14 cellular contexts compared by ENCODE assay signal in the genomic region with DNA sequence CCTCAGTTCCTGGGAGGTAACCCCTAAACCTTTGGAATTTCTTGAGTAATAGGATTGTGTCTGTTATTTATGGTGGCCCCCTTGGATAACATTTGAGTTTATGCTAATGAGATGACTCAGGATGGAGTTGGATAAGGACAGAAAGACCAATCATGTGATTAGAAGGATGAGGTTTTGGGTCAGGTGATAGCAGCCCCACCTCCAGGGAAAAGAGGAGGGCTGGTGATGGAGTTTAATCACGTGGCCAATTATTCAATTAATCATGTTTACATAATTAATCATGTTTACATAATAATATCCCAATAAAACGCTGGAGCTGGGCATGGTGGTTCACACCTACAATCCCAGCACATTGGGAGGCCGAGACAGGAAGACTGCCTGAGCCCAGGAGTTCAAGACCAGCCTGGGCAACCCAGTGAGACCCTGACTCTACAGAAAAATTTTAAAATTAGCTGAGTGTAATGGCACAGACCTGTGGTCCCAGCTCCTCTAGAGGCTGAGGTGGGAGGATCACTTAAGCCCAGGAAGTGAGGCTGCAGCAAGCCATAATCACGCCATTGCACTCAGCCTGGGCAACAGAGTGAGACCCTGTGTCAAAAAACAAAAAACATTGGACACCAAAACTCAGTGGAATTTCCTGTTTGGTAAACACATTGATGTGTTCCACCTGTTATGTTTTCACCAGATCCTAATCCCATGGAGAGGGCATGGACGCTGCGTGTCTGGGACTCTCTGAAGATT.
DNase-seq lines count a peak whose midpoint lies in the region; TF ChIP-seq lines count a peak whose summit lies in the region.
"Had no signal": no experiment of that assay in that cellular context is flagged by ENCODE, and none has a peak within 500 bp of the region (broad histone marks: within the 10 kb centered on the region; RNA-seq: fewer than 3 reads in every experiment).

No MANE protein-coding gene starts in this region.

- CTCF ChIA-PET in RWPE1 (lab: Yijun Ruan, JAX): interaction anchor here (0.6 kb wide), 1 partner anchor 31 kb away, joined by 4 read pairs; no protein-coding TSS in a partner anchor

- no peak for TF ChIP-seq CTCF in RWPE1 (conservative IDR thresholded peaks at IDR 0.05; ENCODE audit: low read depth)

- no peak overlapping the region for H3K27ac ChIP-seq in RWPE1
- H3K27ac ChIP-seq: BLaER1, HL-60 had no signal

- POLR2A ChIA-PET in RWPE1 (lab: Yijun Ruan, JAX; ENCODE audit: low non-redundant PET): no interaction called here

- DNase-seq in ELR (ENCODE audit: low read depth) (peak; percentile 4), RWPE1 (ENCODE audit: low spot score) (peak; percentile 3), astrocyte of the hippocampus (ENCODE audit: low read depth, low spot score) (peak; percentile 2), CD1c-positive myeloid dendritic cell (ENCODE audit: extremely low spot score) (no peak), NCI-H1694 treated with DMSO at 0.1 percent for 48 hours (lab: John Stamatoyannopoulos, UW) (no peak)
- DNase-seq in activated effector memory CD4-positive, alpha-beta T cell treated with Interleukin-2 at 50 U/mL for 16 hours: no peak
- DNase-seq: AML-193; Calu3; CD4-positive, CD25-positive, alpha-beta regulatory T cell; DMS 273 treated with DMSO at 0.1 percent for 48 hours; GOT3; KG1 had no signal

Comparison
In these comparisons a context has a peak if more than half of its experiments do, and no peak if none do; other contexts are left out.
1. DNase-seq: peak in ELR (single experiment), RWPE1 (single experiment) and astrocyte of the hippocampus (single experiment); none in CD1c-positive myeloid dendritic cell (single experiment), activated effector memory CD4-positive, alpha-beta T cell treated with Interleukin-2 at 50 U/mL for 16 hours (single experiment) and NCI-H1694 treated with DMSO at 0.1 percent for 48 hours (single experiment).